In the genomic region with DNA sequence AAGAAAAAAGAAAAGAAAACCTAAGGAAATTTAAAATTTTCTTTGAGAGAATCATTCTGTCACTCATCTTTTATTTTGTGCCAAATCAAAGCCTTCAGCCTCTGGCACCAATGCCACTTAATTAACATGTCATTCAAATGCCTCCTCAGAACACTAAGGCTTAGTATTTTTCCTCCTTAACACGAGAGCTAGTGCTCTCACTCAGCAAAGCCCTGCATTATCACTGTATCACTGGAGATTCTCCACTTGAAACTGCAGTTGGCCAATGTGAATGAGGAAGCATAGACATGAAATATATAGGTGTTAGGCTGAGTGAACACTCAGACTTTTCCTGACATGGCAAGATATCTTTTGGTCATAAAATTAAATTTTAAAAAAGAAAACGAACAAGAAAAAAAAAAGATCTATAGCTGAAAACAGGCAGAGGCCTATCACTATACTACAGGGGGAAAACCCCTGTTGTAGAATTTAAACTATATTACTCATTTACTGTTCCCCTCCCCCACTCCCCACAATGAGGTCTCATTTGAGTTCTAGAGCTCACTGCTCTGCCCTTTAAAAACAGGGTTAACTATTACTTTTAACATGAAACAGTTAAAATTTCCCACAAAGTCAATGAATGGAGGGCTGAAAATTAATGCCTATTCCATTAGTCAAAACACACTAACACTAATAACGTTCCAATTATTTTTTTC, we compare ENCODE assay signal across 9 cellular contexts. TPM values are rescaled to one million over a fixed set of nuclear protein-coding genes. Genes with fewer than 3 reads are reported as not detected.
DNase-seq lines count a peak whose midpoint lies in the region; ATAC-seq and TF ChIP-seq lines count a peak whose summit lies in the region.
"Had no signal": no experiment of that assay in that cellular context is flagged by ENCODE, and none has a peak within 500 bp of the region (broad histone marks: within the 10 kb centered on the region; RNA-seq: fewer than 3 reads in every experiment).

No MANE protein-coding gene starts in this region.

- POLR2A ChIA-PET in T-cell (lab: Charles Lee) = no interaction called here

- H3K36me3 Mint-ChIP-seq in T-cell = peaks cover 30% of the 10 kb centered on the region

- DNase-seq in glomerular visceral epithelial cell (ENCODE audit: extremely low spot score) = peak; percentile 5
- DNase-seq in caudate nucleus (lab: John Stamatoyannopoulos, UW) = no peak
- no peak for DNase-seq in T-cell
- DNase-seq in GF-D8 (lab: John Stamatoyannopoulos, UW) = no peak
- DNase-seq: occipital lobe had no signal

- peaks cover 27 to 45% (median 43%) of the 10 kb centered on the region in 3 donors for H3K4me1 Mint-ChIP-seq in T-cell

- no peaks in the 10 kb centered on the region for H3K27me3 Mint-ChIP-seq in T-cell

- no peak overlapping the region for H3K27ac ChIP-seq in caudate nucleus (ENCODE audit: low read depth, low read length)

- no peaks in the 10 kb centered on the region for H3K9me3 Mint-ChIP-seq in T-cell

- no peak overlapping the region for H3K27ac Mint-ChIP-seq in T-cell

- ATAC-seq in GM18505 (IDR thresholded peaks at IDR 0.05; ENCODE audit: unreplicated experiment) (peak; percentile 64), GM21423 (IDR thresholded peaks at IDR 0.05; ENCODE audit: unreplicated experiment) (peak; percentile 60), HG03575 (IDR thresholded peaks at IDR 0.05; ENCODE audit: extremely low read depth, insufficient number of reproducible peaks, low FRiP score, unreplicated experiment) (peak; percentile 44), esophagus mucosa (no peak), T-cell (replicated peaks in 1 of 4) (no peak)

- CTCF ChIA-PET in T-cell (lab: Charles Lee) = no interaction called here

- H3K4me3 Mint-ChIP-seq in T-cell = no peak overlapping the region

- no peak for TF ChIP-seq POLR2A in GM18505 (IDR thresholded peaks at IDR 0.05; ENCODE audit: borderline replicate concordance, extremely low read depth, insufficient read depth, insufficient read length)

RNA-seq across cellular contexts. Expression of gene MBIP, which starts 5.1 kb away (rescaled TPM):
- total RNA-seq in esophagus mucosa = 12.5 TPM
- total RNA-seq in T-cell = 10 to 100 TPM; 15.4 to 42.9 (median 17.8) TPM

Comparison
In these comparisons a context has a peak if more than half of its experiments do, and no peak if none do; other contexts are left out.
1. ATAC-seq: peak in GM18505 (single experiment), GM21423 (single experiment) and HG03575 (single experiment); none in esophagus mucosa (single experiment) and T-cell (0 of 4).